ENCODE assay signal across 6 cellular contexts in genomic region chr19:42912941-42913340, GRCh38. TPM values are rescaled to one million over a fixed set of nuclear protein-coding genes. Genes with fewer than 3 reads are reported as not detected.
"Had no signal": no experiment of that assay in that cellular context is flagged by ENCODE, and none has a peak within 500 bp of the region (broad histone marks: within the 10 kb centered on the region; RNA-seq: fewer than 3 reads in every experiment).

No MANE protein-coding gene starts in this region.

RNA-seq across cellular contexts. Expression of gene PSG6, which starts 4.8 kb away (rescaled TPM):
- total RNA-seq: GM23248, GM23338, H1, H4, H7, H9 had no signal
- polyA plus RNA-seq: H1 had no signal

RNA-seq across cellular contexts. Expression of gene PSG7, which starts 24.1 kb away (rescaled TPM):
- total RNA-seq: GM23248, GM23338, H1, H7, H9 had no signal
- polyA plus RNA-seq: GM23338, H1 had no signal

RNA-seq across cellular contexts. Expression of gene PSG1, which starts 33.4 kb away (rescaled TPM):
- total RNA-seq: GM23338, H1, H4, H7, H9 had no signal
- polyA plus RNA-seq: GM23338, H1 had no signal
